1 cellular context compared by ENCODE assay signal in genomic region chr7:5020098-5020497, GRCh38.
TF ChIP-seq lines count a peak whose summit lies in the region.

No MANE protein-coding gene starts in this region.

TF ChIP-seq in H1, 55 proteins besides CTCF, POLR2A, EP300 and RAD21:
- no peak for TF ChIP-seq CTBP2 (IDR thresholded peaks at IDR 0.05; ENCODE audit: borderline replicate concordance, insufficient read depth, insufficient read length, low read length)
- TF ChIP-seq CEBPB (IDR thresholded peaks at IDR 0.05; ENCODE audit: low read depth, low read length) = peak; percentile 46; the same call in 1 of the 2 replicates
- no peak for TF ChIP-seq BACH1 (IDR thresholded peaks at IDR 0.05; ENCODE audit: low read length)
- no peak for TF ChIP-seq EZH2 (IDR thresholded peaks at IDR 0.05; ENCODE audit: low read depth, low read length, severe bottlenecking)
TF ChIP-seq in H1: peak in this region for 1.
